Comparison of ENCODE assay signal across 19 cellular contexts in genomic region chr10:120729508-120729907, GRCh38.
"Had no signal": no experiment of that assay in that cellular context is flagged by ENCODE, and none has a peak within 500 bp of the region (broad histone marks: within the 10 kb centered on the region; RNA-seq: fewer than 3 reads in every experiment).

No MANE protein-coding gene starts in this region.

- H3K4me1 ChIP-seq: body of pancreas, colonic mucosa, esophagus squamous epithelium, left ventricle myocardium inferior, parathyroid adenoma, right atrium auricular region, transverse colon, vagina had no signal

- H3K36me3 ChIP-seq: colonic mucosa, esophagus squamous epithelium, left ventricle myocardium inferior, neutrophil, right atrium auricular region, transverse colon, vagina had no signal

- H3K79me2 ChIP-seq: parathyroid adenoma had no signal

- H3K9me3 ChIP-seq: body of pancreas, colonic mucosa, esophagus squamous epithelium, left ventricle myocardium inferior, neutrophil, right atrium auricular region, transverse colon, vagina had no signal

- DNase-seq: activated CD4-positive, alpha-beta T cell treated with anti-CD3 and anti-CD28 coated beads for 4 hours; activated CD8-positive, alpha-beta memory T cell treated with anti-CD3 and anti-CD28 coated beads, Interleukin-2, amount 50 U/mL, for 48 hours; activated gamma-delta T cell; activated T-cell treated with anti-CD3 and anti-CD28 coated beads, Interleukin-2, amount 50 U/mL, for 72 hours; body of pancreas; central memory CD4-positive, alpha-beta T cell; colonic mucosa; esophagus squamous epithelium; glutamatergic neuron; left ventricle myocardium inferior; natural killer cell; stimulated activated CD4-positive, alpha-beta T cell treated with anti-CD3 and anti-CD28 coated beads, Interleukin-4, amount 100 ng/mL, for 1 hour; stimulated activated naive B cell treated with anti-CD40 and anti-IgM and Interleukin-4, amounts not matched to agents 10 μg/mL and 1 μg/mL and 100 μg/mL, for 72 hours; transverse colon had no signal

- H3K9ac ChIP-seq: parathyroid adenoma had no signal

- H3K4me3 ChIP-seq: body of pancreas, colonic mucosa, esophagus squamous epithelium, left ventricle myocardium inferior, right atrium auricular region, transverse colon, vagina had no signal

- H3K27me3 ChIP-seq: body of pancreas, colonic mucosa, esophagus squamous epithelium, neutrophil, right atrium auricular region, transverse colon, vagina had no signal

- H2AFZ ChIP-seq: parathyroid adenoma had no signal

- ATAC-seq: activated naive CD4-positive, alpha-beta T cell treated with anti-CD3 and anti-CD28 coated beads, Interleukin-2, amount 50 U/mL, for 72 hours; activated T-cell treated with anti-CD3 and anti-CD28 coated beads, Interleukin-2, amount 50 U/mL, for 72 hours; body of pancreas; natural killer cell; stimulated activated naive B cell treated with anti-CD40 and anti-IgM and Interleukin-4, amounts not matched to agents 10 μg/mL and 1 μg/mL and 100 μg/mL, for 72 hours had no signal
